In genomic region chr2:10144771-10145518, GRCh38 we compare ENCODE assay signal across 19 cellular contexts. TPM values are rescaled to one million over a fixed set of nuclear protein-coding genes. Genes with fewer than 3 reads are reported as not detected.
DNase-seq lines count a peak whose midpoint lies in the region; ATAC-seq and TF ChIP-seq lines count a peak whose summit lies in the region.
"Had no signal": no experiment of that assay in that cellular context is flagged by ENCODE, and none has a peak within 500 bp of the region (broad histone marks: within the 10 kb centered on the region; RNA-seq: fewer than 3 reads in every experiment).

No MANE protein-coding gene starts in this region.

- POLR2A ChIA-PET in RWPE1 (lab: Yijun Ruan, JAX; ENCODE audit: low non-redundant PET), result no interaction called here

- H3K4me2 ChIP-seq in BLaER1 treated with 17β-estradiol and CSF1 and Interleukin-3, amounts not matched to agents 10 nM and 100 nM, result peak overlapping the region; percentile 56 to 79 (median 70)

- peaks cover 0 to 98% (median 67%) of the 10 kb centered on the region in 11 experiments; a peak in 17 of 22 replicates for H3K36me3 ChIP-seq in BLaER1 treated with 17β-estradiol and CSF1 and Interleukin-3, amounts not matched to agents 10 nM and 100 nM
- H3K36me3 ChIP-seq in gastroesophageal sphincter (no peaks in the 10 kb centered on the region), gastrocnemius medialis (no peaks in the 10 kb centered on the region)
- H3K36me3 ChIP-seq: cardiac muscle cell, suprapubic skin had no signal

- no peak for TF ChIP-seq CTCF in RWPE1 (conservative IDR thresholded peaks at IDR 0.05; ENCODE audit: low read depth)
- TF ChIP-seq CTCF in gastroesophageal sphincter (IDR thresholded peaks at IDR 0.05), result no peak
- TF ChIP-seq CTCF in gastrocnemius medialis (IDR thresholded peaks at IDR 0.05 in 4 of 5, conservative IDR thresholded peaks at IDR 0.05 in 1 of 5), result no peak

- peak overlapping the region in 2 of 11 experiments; percentile 32 to 38; a peak in 2 of 22 replicates for H3K27ac ChIP-seq in BLaER1 treated with 17β-estradiol and CSF1 and Interleukin-3, amounts not matched to agents 10 nM and 100 nM
- H3K27ac ChIP-seq in RWPE1 (peak overlapping the region; percentile 51), gastroesophageal sphincter (peak overlapping the region in 3 of 4 donors; percentile 20 to 49 (median 43)), gastrocnemius medialis (no peak overlapping the region)
- H3K27ac ChIP-seq: cardiac muscle cell, suprapubic skin had no signal

- no peaks in the 10 kb centered on the region for H3K9me3 ChIP-seq in BLaER1 treated with 17β-estradiol and CSF1 and Interleukin-3, amounts not matched to agents 10 nM and 100 nM (replicated peaks in 1 of 11)
- H3K9me3 ChIP-seq in gastroesophageal sphincter (no peaks in the 10 kb centered on the region), gastrocnemius medialis (no peaks in the 10 kb centered on the region)
- H3K9me3 ChIP-seq: suprapubic skin had no signal

- H3K9ac ChIP-seq in BLaER1 treated with 17β-estradiol and CSF1 and Interleukin-3, amounts not matched to agents 10 nM and 100 nM, result peak overlapping the region in 2 of 11 experiments; percentile 2 to 15; a peak in 2 of 22 replicates

- no peaks in the 10 kb centered on the region for H3K27me3 ChIP-seq in BLaER1 treated with 17β-estradiol and CSF1 and Interleukin-3, amounts not matched to agents 10 nM and 100 nM
- H3K27me3 ChIP-seq in gastroesophageal sphincter, result peaks cover 13% of the 10 kb centered on the region
- no peaks in the 10 kb centered on the region for H3K27me3 ChIP-seq in gastrocnemius medialis
- H3K27me3 ChIP-seq: cardiac muscle cell, suprapubic skin had no signal

- CTCF ChIA-PET in RWPE1 (lab: Yijun Ruan, JAX), result interaction anchor here (0.6 to 2.3 kb wide), 2 partner anchors 11 to 290 kb away, joined by 4 to 12 read pairs; no protein-coding TSS in a partner anchor

- in situ Hi-C loops in gastrocnemius medialis (cut with MboI; ENCODE audit: low sequenced_read_pairs in 4 of 4), result loop anchor here in 3 of 4 donors (25.0 kb wide), 1 partner anchor 517 kb away; no protein-coding TSS in a partner anchor

- H3K4me1 ChIP-seq in BLaER1 treated with 17β-estradiol and CSF1 and Interleukin-3, amounts not matched to agents 10 nM and 100 nM, result peaks cover 14 to 65% (median 54%) of the 10 kb centered on the region in 10 experiments
- H3K4me1 ChIP-seq in gastroesophageal sphincter, result peaks cover 0 to 5% (median 0%) of the 10 kb centered on the region in 3 donors
- peaks cover 0 to 7% of the 10 kb centered on the region in 2 donors for H3K4me1 ChIP-seq in gastrocnemius medialis
- H3K4me1 ChIP-seq: suprapubic skin had no signal

- H4K20me1 ChIP-seq in BLaER1 treated with 17β-estradiol and CSF1 and Interleukin-3, amounts not matched to agents 10 nM and 100 nM, result peaks cover 0 to 79% (median 58%) of the 10 kb centered on the region in 11 experiments; a peak in 15 of 22 replicates

- TF ChIP-seq POLR2A in gastroesophageal sphincter (IDR thresholded peaks at IDR 0.05) (no peak), gastrocnemius medialis (IDR thresholded peaks at IDR 0.05) (no peak)

- TF ChIP-seq EP300 in gastroesophageal sphincter (IDR thresholded peaks at IDR 0.05), result no peak

- ATAC-seq in gastroesophageal sphincter, result peak; percentile 15
- ATAC-seq in gastrocnemius medialis, result peak; percentile 30 to 58
- ATAC-seq: activated naive CD8-positive, alpha-beta T cell treated with anti-CD3 and anti-CD28 coated beads, Interleukin-2, amount 50 U/mL, for 24 hours; left lobe of liver had no signal

- no peak overlapping the region for H3K4me3 ChIP-seq in BLaER1 treated with 17β-estradiol and CSF1 and Interleukin-3, amounts not matched to agents 10 nM and 100 nM
- no peak overlapping the region for H3K4me3 ChIP-seq in gastroesophageal sphincter
- H3K4me3 ChIP-seq in gastrocnemius medialis, result no peak overlapping the region
- H3K4me3 ChIP-seq: cardiac muscle cell, suprapubic skin had no signal

- WGBS in gastroesophageal sphincter (ENCODE audit: low coverage in 1 of 2), 2 donors, result 35 to 76% methylated on average over 5 to 7 of the region's 16 CpGs

- DNase-seq in RWPE1 (ENCODE audit: low spot score) (no peak), gastrocnemius medialis (no peak), NAMALWA (ENCODE audit: low spot score) (no peak), NOMO-1 treated with dmso at 0.1 percent for 144 hours (lab: John Stamatoyannopoulos, UW; ENCODE audit: unreplicated experiment) (no peak), A172 (ENCODE audit: low spot score) (no peak)
- DNase-seq: activated naive CD8-positive, alpha-beta T cell treated with anti-CD3 and anti-CD28 coated beads, Interleukin-2, amount 50 U/mL, for 24 hours; C1 segment of cervical spinal cord; DMS 273 treated with DMSO at 0.1 percent for 48 hours; GDM1; GOT3; Kasumi-1; NCI-H1092; NCI-H2081 treated with DMSO at 0.1 percent for 48 hours; NCI-H446 treated with DMSO at 0.1 percent for 48 hours had no signal

- intact Hi-C loops in gastrocnemius medialis (cut with DNase I; ENCODE audit: low total_unique reads), result loop anchor here (5.0 kb wide), 1 partner anchor 262 kb away; no protein-coding TSS in a partner anchor

RNA-seq across cellular contexts. Expression of gene RRM2, which starts 22.4 kb away (rescaled TPM):
- total RNA-seq in gastroesophageal sphincter, result 1 to 10 TPM in 3 of 4 donors, under 1 TPM in 1; 0.40 to 3.2 (median 2.0) TPM
- total RNA-seq in gastrocnemius medialis, result 1 to 10 TPM in 1 of 4 donors, not detected in 3; 2.0 TPM
- 130 and 137 TPM in 2 replicates for total RNA-seq in A172 (2014; rRNA removed; shearing (Covaris generic))

Comparison
In these comparisons a context has a peak if more than half of its experiments do, and no peak if none do; other contexts are left out.
1. H3K27ac ChIP-seq: peak in RWPE1 (single experiment) and gastroesophageal sphincter (3 of 4); none in gastrocnemius medialis (0 of 4).
2. RNA of gene RRM2, which starts 22.4 kb away (total RNA-seq): 130 to 137 TPM in A172; 0.40 to 3.2 TPM in gastroesophageal sphincter and 2.0 TPM in gastrocnemius medialis; every median in the first group is over 10 times any median in the second.